Comparison of ENCODE assay signal across 8 cellular contexts in the genomic region with DNA sequence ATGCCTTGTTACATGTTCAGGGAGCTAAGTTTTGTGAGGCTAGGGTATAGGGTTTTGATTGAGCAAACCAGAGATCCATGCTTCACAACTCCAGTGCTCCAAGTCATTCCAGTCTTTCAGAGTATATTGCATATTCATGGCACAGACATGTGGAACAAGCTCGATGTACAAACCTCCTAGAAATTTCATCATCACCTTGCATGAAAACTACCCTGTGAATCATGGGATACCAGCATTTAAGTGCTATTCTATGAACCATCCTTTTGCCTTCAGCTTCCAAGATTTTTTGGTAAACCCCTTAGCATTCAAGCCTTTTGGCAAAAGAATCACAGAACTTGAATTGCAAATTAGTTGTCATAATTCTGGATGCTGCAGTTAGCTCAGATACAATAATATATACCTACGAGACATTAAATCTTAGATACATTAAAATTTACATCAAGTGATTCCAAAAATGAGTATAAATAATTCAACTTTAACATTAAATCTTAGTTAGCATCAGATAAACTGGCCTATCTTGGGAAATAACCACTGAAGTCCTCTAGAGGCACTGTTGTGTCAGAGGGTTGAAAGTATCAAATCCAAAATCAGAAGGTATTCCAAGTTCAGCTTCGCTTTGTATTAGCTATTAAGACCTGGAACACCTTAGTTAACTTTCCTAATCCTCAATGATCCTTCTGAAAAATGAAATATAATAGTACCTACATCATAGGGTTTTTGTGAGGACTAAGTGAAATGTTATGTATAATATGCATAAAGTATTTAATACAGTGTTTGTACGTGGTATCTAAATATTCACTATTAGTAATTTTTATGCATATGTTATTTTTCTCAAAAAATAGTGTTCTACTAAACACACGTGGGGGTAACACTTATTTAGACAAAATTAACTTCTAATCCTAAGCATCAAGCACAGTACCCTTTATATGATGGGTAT. TPM values are rescaled to one million over a fixed set of nuclear protein-coding genes. Genes with fewer than 3 reads are reported as not detected.
DNase-seq lines count a peak whose midpoint lies in the region; ATAC-seq and TF ChIP-seq lines count a peak whose summit lies in the region.

No MANE protein-coding gene starts in this region.

- no peaks in the 10 kb centered on the region for H3K9me3 Mint-ChIP-seq in glutamatergic neuron (ENCODE audit: unreplicated experiment)

- ATAC-seq in GM21786 (IDR thresholded peaks at IDR 0.05; ENCODE audit: unreplicated experiment): peak; percentile 61
- no peak for ATAC-seq in HG02623 (IDR thresholded peaks at IDR 0.05; ENCODE audit: unreplicated experiment)

- TF ChIP-seq CTCF in AG09309 (IDR thresholded peaks at IDR 0.05; ENCODE audit: control insufficient read depth, insufficient read depth, low read depth, low read length, missing control alignments) (peak; percentile 42), glutamatergic neuron (IDR thresholded peaks at IDR 0.05; ENCODE audit: partially characterized antibody, unreplicated experiment) (peak; percentile 72)

- DNase-seq in AG09309 (ENCODE audit: low read depth) (no peak), RPMI8226 (peak; percentile 2), glutamatergic neuron (no peak), COR-L47 (lab: John Stamatoyannopoulos, UW) (no peak), NCI-H187 treated with DMSO at 0.1 percent for 48 hours (lab: John Stamatoyannopoulos, UW) (no peak)
- no peak for DNase-seq in stimulated activated CD4-positive, alpha-beta T cell treated with anti-CD3 and anti-CD28 coated beads, Interleukin-1b, Interleukin-23, amount 100 ng/mL, for 48 hours

- no peak overlapping the region for H3K4me3 Mint-ChIP-seq in glutamatergic neuron (ENCODE audit: unreplicated experiment)

- peaks cover 2% of the 10 kb centered on the region for H3K27me3 Mint-ChIP-seq in glutamatergic neuron (ENCODE audit: unreplicated experiment)

- peaks cover 7% of the 10 kb centered on the region for H3K4me1 Mint-ChIP-seq in glutamatergic neuron (ENCODE audit: low read depth, unreplicated experiment)

- no peak overlapping the region for H3K4me3 ChIP-seq in AG09309 (ENCODE audit: control insufficient read depth, low read depth, low read length)

- no peak overlapping the region for H3K27ac Mint-ChIP-seq in glutamatergic neuron (ENCODE audit: unreplicated experiment)

- H3K36me3 Mint-ChIP-seq in glutamatergic neuron (ENCODE audit: unreplicated experiment): no peaks in the 10 kb centered on the region

RNA-seq across cellular contexts. Expression of gene CABCOCO1, which starts 55.5 kb away (rescaled TPM):
- total RNA-seq in glutamatergic neuron (ENCODE audit: unreplicated experiment): not detected
